Comparison of ENCODE assay signal across 15 cellular contexts in genomic region chr17:38354466-38354865, GRCh38. TPM values are rescaled to one million over a fixed set of nuclear protein-coding genes. Genes with fewer than 3 reads are reported as not detected.
DNase-seq lines count a peak whose midpoint lies in the region; ATAC-seq and TF ChIP-seq lines count a peak whose summit lies in the region.
"Had no signal": no experiment of that assay in that cellular context is flagged by ENCODE, and none has a peak within 500 bp of the region (broad histone marks: within the 10 kb centered on the region; RNA-seq: fewer than 3 reads in every experiment).

No MANE protein-coding gene starts in this region.

- in situ Hi-C loops in HAP-1 (cut with MboI; ENCODE audit: low sequenced_read_pairs) (no loop called here), mammary epithelial cell (cut with MboI; ENCODE audit: low sequenced_read_pairs in 2 of 2) (no loop called here)

- no TSS peak for BruUV-seq in mammary epithelial cell (replicated peaks; lab: Mats Ljungman, UMichigan)

- DNase-seq in CD4-positive, alpha-beta T cell, result no peak
- DNase-seq in HAP-1 (ENCODE audit: low spot score in 2 of 2) (peak; percentile 22 to 29), mammary epithelial cell (no peak), neural crest cell (ENCODE audit: low read depth, low spot score) (no peak), uterus (no peak), adrenal gland (no peak), COLO829 (ENCODE audit: low spot score) (no peak)
- DNase-seq: KG1; left ventricle myocardium superior; ovary; stimulated activated CD4-positive, alpha-beta T cell treated with anti-CD3 and anti-CD28 coated beads, Interleukin-2, amount 100 ng/mL, for 24 hours had no signal

- H3K9me3 Mint-ChIP-seq in CD4-positive, alpha-beta T cell, result no peaks in the 10 kb centered on the region
- H3K9me3 Mint-ChIP-seq in neural crest cell, result no peaks in the 10 kb centered on the region
- H3K9me3 Mint-ChIP-seq: stimulated activated naive CD8-positive, alpha-beta T cell treated with anti-CD3 and anti-CD28 coated beads, Interleukin-15, Interleukin-2, amounts not matched to agents 100 ng/mL and 50 ng/mL, for 24 hours had no signal

- H3K36me3 Mint-ChIP-seq in CD4-positive, alpha-beta T cell (ENCODE audit: low read depth), result peaks cover 4% of the 10 kb centered on the region
- H3K36me3 Mint-ChIP-seq in neural crest cell (ENCODE audit: low read depth), result no peaks in the 10 kb centered on the region

- H3K9ac ChIP-seq in mammary epithelial cell (ENCODE audit: insufficient read depth, low read length), result no peak overlapping the region

- H3K36me3 ChIP-seq in HAP-1 (replicated peaks) (no peaks in the 10 kb centered on the region; the same call in 1 of the 2 replicates), mammary epithelial cell (ENCODE audit: insufficient read depth, low read length) (no peaks in the 10 kb centered on the region), uterus (no peaks in the 10 kb centered on the region), adrenal gland (replicated peaks in 1 of 2) (no peaks in the 10 kb centered on the region)
- H3K36me3 ChIP-seq: ovary had no signal

- H3K4me1 ChIP-seq in HAP-1, result peaks cover 47% of the 10 kb centered on the region
- H3K4me1 ChIP-seq in mammary epithelial cell (ENCODE audit: insufficient read depth, low read length), result peaks cover 28% of the 10 kb centered on the region
- peaks cover 4 to 17% of the 10 kb centered on the region in 2 donors for H3K4me1 ChIP-seq in uterus
- H3K4me1 ChIP-seq in adrenal gland (replicated peaks in 1 of 2), result peaks cover 7 to 68% of the 10 kb centered on the region in 2 donors

- intact Hi-C loops in CD4-positive, alpha-beta T cell (cut with DNase I, micrococcal nuclease), result loop anchor here in 1 of 2 experiments (5.0 to 10.0 kb wide), 3 partner anchors 60 to 203 kb away; partner anchors contain the start of gene MRPL45
- intact Hi-C loops in mammary epithelial cell (cut with micrococcal nuclease), result loop anchor here (10.0 kb wide), 2 partner anchors 130 to 200 kb away; no protein-coding TSS in a partner anchor
- intact Hi-C loops in uterus (cut with DNase I; ENCODE audit: low total_unique reads), result no loop called here
- intact Hi-C loops in adrenal gland (cut with DNase I), result loop anchor here in 1 of 2 donors (5.0 kb wide), 1 partner anchor 63 kb away; no protein-coding TSS in a partner anchor

- WGBS in mammary epithelial cell (ENCODE audit: low coverage, missing lambda C conversion rate), result 78% methylated on average over 7 of the region's 7 CpGs
- 86 to 89% (median 87%) methylated on average over 7 of the region's 7 CpGs for WGBS in adrenal gland, 4 donors

- H3K27ac ChIP-seq in CD4-positive, alpha-beta T cell (ENCODE audit: low read depth, low read length), result no peak overlapping the region
- no peak overlapping the region for H3K27ac ChIP-seq in mammary epithelial cell (ENCODE audit: insufficient read depth, low read depth, low read length)
- no peak overlapping the region for H3K27ac ChIP-seq in uterus
- H3K27ac ChIP-seq in adrenal gland, result no peak overlapping the region
- H3K27ac ChIP-seq: ovary had no signal

- H3K79me2 ChIP-seq in mammary epithelial cell (ENCODE audit: insufficient read depth, low read length), result peaks cover 66% of the 10 kb centered on the region

- peak overlapping the region; percentile 1; the same call in 1 of the 2 replicates for H3K4me3 ChIP-seq in HAP-1
- H3K4me3 ChIP-seq in mammary epithelial cell (replicated peaks in 1 of 3; ENCODE audit: insufficient read depth in 1 of 3, low read depth in 2 of 3, low read length in 3 of 3), result no peak overlapping the region
- no peak overlapping the region for H3K4me3 ChIP-seq in uterus
- no peak overlapping the region for H3K4me3 ChIP-seq in adrenal gland
- H3K4me3 ChIP-seq: ovary had no signal

- no peak for TF ChIP-seq CTCF in CD4-positive, alpha-beta T cell (IDR thresholded peaks at IDR 0.05)
- TF ChIP-seq CTCF in mammary epithelial cell (conservative IDR thresholded peaks at IDR 0.05 in 1 of 2, IDR thresholded peaks at IDR 0.05 in 1 of 2; ENCODE audit: extremely low read depth in 1 of 2, insufficient read depth in 1 of 2, low read depth in 1 of 2, low read length in 2 of 2) (no peak), neural crest cell (conservative IDR thresholded peaks at IDR 0.05) (no peak), uterus (IDR thresholded peaks at IDR 0.05) (no peak), adrenal gland (IDR thresholded peaks at IDR 0.05) (no peak)

- peak overlapping the region; percentile 63 for H3K4me3 Mint-ChIP-seq in CD4-positive, alpha-beta T cell
- peak overlapping the region; percentile 90 for H3K4me3 Mint-ChIP-seq in neural crest cell

- ATAC-seq in CD4-positive, alpha-beta T cell (ENCODE audit: poor library complexity), result no peak
- no peak for ATAC-seq in GM19023 (IDR thresholded peaks at IDR 0.05; ENCODE audit: unreplicated experiment)
- ATAC-seq: left ventricle myocardium superior had no signal

- peak overlapping the region; percentile 3 for H3K27ac Mint-ChIP-seq in CD4-positive, alpha-beta T cell
- no peak overlapping the region for H3K27ac Mint-ChIP-seq in neural crest cell (ENCODE audit: unreplicated experiment)
- H3K27ac Mint-ChIP-seq: stimulated activated naive CD8-positive, alpha-beta T cell treated with anti-CD3 and anti-CD28 coated beads, Interleukin-15, Interleukin-2, amounts not matched to agents 100 ng/mL and 50 ng/mL, for 24 hours had no signal

- CTCF ChIA-PET in CD4-positive, alpha-beta T cell (lab: Charles Lee), result interaction anchor here (1.2 to 2.6 kb wide), 2 partner anchors 14 to 60 kb away, joined by 3 to 10 read pairs; no protein-coding TSS in a partner anchor
- CTCF ChIA-PET in mammary epithelial cell (lab: Charles Lee; ENCODE audit: low non-redundant PET), result interaction anchor here (0.5 kb wide), 1 partner anchor 659 kb away, joined by 3 read pairs; no protein-coding TSS in a partner anchor

- TF ChIP-seq POLR2A in uterus (IDR thresholded peaks at IDR 0.05) (no peak), adrenal gland (IDR thresholded peaks at IDR 0.05) (no peak)

- POLR2A ChIA-PET in CD4-positive, alpha-beta T cell (lab: Charles Lee), result interaction anchor here (1.4 kb wide), 1 partner anchor 9 kb away, joined by 3 read pairs; no protein-coding TSS in a partner anchor

- peak overlapping the region; percentile 3 for H3K4me2 ChIP-seq in mammary epithelial cell (ENCODE audit: insufficient read depth, low read depth, low read length)

- H4K20me1 ChIP-seq in mammary epithelial cell (ENCODE audit: insufficient read depth, low read length), result no peaks in the 10 kb centered on the region

- H3K27me3 Mint-ChIP-seq in CD4-positive, alpha-beta T cell, result no peaks in the 10 kb centered on the region
- H3K27me3 Mint-ChIP-seq in neural crest cell (ENCODE audit: low read depth), result no peaks in the 10 kb centered on the region
- H3K27me3 Mint-ChIP-seq: stimulated activated naive CD8-positive, alpha-beta T cell treated with anti-CD3 and anti-CD28 coated beads, Interleukin-15, Interleukin-2, amounts not matched to agents 100 ng/mL and 50 ng/mL, for 24 hours had no signal

- H3K9me3 ChIP-seq in CD4-positive, alpha-beta T cell (ENCODE audit: control insufficient read depth, low read length), result no peaks in the 10 kb centered on the region
- H3K9me3 ChIP-seq in HAP-1 (no peaks in the 10 kb centered on the region), mammary epithelial cell (replicated peaks; ENCODE audit: insufficient read depth, low read length) (no peaks in the 10 kb centered on the region), uterus (no peaks in the 10 kb centered on the region), adrenal gland (replicated peaks in 1 of 3) (no peaks in the 10 kb centered on the region)
- H3K9me3 ChIP-seq: ovary had no signal

- peaks cover 71% of the 10 kb centered on the region for H3K4me1 Mint-ChIP-seq in CD4-positive, alpha-beta T cell (ENCODE audit: low read depth)
- peaks cover 60% of the 10 kb centered on the region for H3K4me1 Mint-ChIP-seq in neural crest cell

- dilution Hi-C loops in mammary epithelial cell (cut with HindIII; ENCODE audit: low sequenced_read_pairs), result loop anchor here (5.0 kb wide), 1 partner anchor 83 kb away; no protein-coding TSS in a partner anchor

- H3K27me3 ChIP-seq in CD4-positive, alpha-beta T cell (ENCODE audit: control insufficient read depth, insufficient read depth, low read length), result no peaks in the 10 kb centered on the region
- no peaks in the 10 kb centered on the region for H3K27me3 ChIP-seq in HAP-1 (ENCODE audit: low read depth)
- no peaks in the 10 kb centered on the region for H3K27me3 ChIP-seq in mammary epithelial cell (ENCODE audit: insufficient read depth, low read length)
- H3K27me3 ChIP-seq in uterus, result no peaks in the 10 kb centered on the region
- no peaks in the 10 kb centered on the region for H3K27me3 ChIP-seq in adrenal gland
- H3K27me3 ChIP-seq: ovary had no signal

- H2AFZ ChIP-seq in mammary epithelial cell (ENCODE audit: low read depth, low read length), result no peak overlapping the region

RNA-seq across cellular contexts. Expression of gene SOCS7, which starts 2.8 kb away (rescaled TPM):
- 10 to 100 TPM; 13.7 to 16.9 TPM for total RNA-seq in CD4-positive, alpha-beta T cell
- total RNA-seq in mammary epithelial cell (10 to 100 TPM; 16.2 to 23.2 TPM), neural crest cell (35.3 and 37.9 TPM in 2 replicates), uterus (10 to 100 TPM in 2 of 4 donors, 1 to 10 TPM in 2; 2.6 to 24.5 (median 14.6) TPM), adrenal gland (10 to 100 TPM; 17.2 to 51.3 (median 22.0) TPM)
- polyA plus RNA-seq in mammary epithelial cell (9.6 TPM), adrenal gland (10 to 100 TPM in 1 of 3 donors, 1 to 10 TPM in 2; 2.7 to 18.4 (median 6.1) TPM)
- 53.3 TPM for polyA minus RNA-seq in mammary epithelial cell

RNA-seq across cellular contexts. Expression of gene GPR179, which starts 10.7 kb away (rescaled TPM):
- total RNA-seq in CD4-positive, alpha-beta T cell, result not detected
- total RNA-seq in mammary epithelial cell, result not detected
- polyA plus RNA-seq in mammary epithelial cell, result under 0.01 TPM
- not detected for polyA minus RNA-seq in mammary epithelial cell
- 0.07 and 0.20 TPM in 2 replicates for total RNA-seq in neural crest cell
- 1 to 10 TPM in 1 of 4 donors, under 1 TPM in 2, not detected in 1; 0.12 to 5.3 (median 0.97) TPM for total RNA-seq in uterus
- total RNA-seq in adrenal gland, result under 1 TPM in 4 of 8 donors, not detected in 4; under 0.01 to 0.28 (median 0.09) TPM
- under 1 TPM; 0.05 to 0.32 (median 0.07) TPM for polyA plus RNA-seq in adrenal gland
- total RNA-seq: glomerular endothelial cell; left ventricle myocardium superior; T-helper 2 cell treated with Interferon-gamma antibody and Interleukin-4, amounts not matched to agents 100 ng/mL and 5 ng/mL, for 36 hours had no signal

RNA-seq across cellular contexts. Expression of gene MRPL45, which starts 57.5 kb away (rescaled TPM):
- total RNA-seq in CD4-positive, alpha-beta T cell, result 10 to 100 TPM; 17.5 to 17.7 TPM
- total RNA-seq in mammary epithelial cell (10 to 100 TPM; 30.7 to 34.1 TPM), neural crest cell (45.5 and 47.5 TPM in 2 replicates), uterus (10 to 100 TPM in 3 of 4 donors, 1 to 10 TPM in 1; 6.7 to 32.3 (median 19.0) TPM), adrenal gland (10 to 100 TPM; 25.4 to 45.4 (median 37.2) TPM)
- polyA plus RNA-seq in mammary epithelial cell (47.0 TPM), adrenal gland (10 to 100 TPM; 12.7 to 48.5 (median 14.3) TPM)
- 29.5 TPM for polyA minus RNA-seq in mammary epithelial cell

Comparison
In these comparisons a context has a peak if more than half of its experiments do, and no peak if none do; other contexts are left out.
1. DNase-seq: peak in HAP-1 (2 of 2); none in CD4-positive, alpha-beta T cell (0 of 10), mammary epithelial cell (single experiment), neural crest cell (single experiment), uterus (0 of 2), adrenal gland (0 of 7) and COLO829 (single experiment).